1 cellular context compared by ENCODE assay signal in genomic region chr15:29039466-29040366, GRCh38.
TF ChIP-seq lines count a peak whose summit lies in the region.

No MANE protein-coding gene starts in this region.

TF ChIP-seq in GM23338, 12 proteins besides CTCF, POLR2A, EP300 and RAD21 (continued from another document):
- TF ChIP-seq REST (IDR thresholded peaks at IDR 0.05; ENCODE audit: unreplicated experiment) (no peak), EZH2 (IDR thresholded peaks at IDR 0.05; ENCODE audit: low read depth, unreplicated experiment) (no peak), ETS1 (IDR thresholded peaks at IDR 0.05) (no peak), EZH2phosphoT487 (IDR thresholded peaks at IDR 0.05; ENCODE audit: unreplicated experiment) (no peak)
